In genomic region chr2:46508734-46509133, GRCh38 we compare ENCODE assay signal across 22 cellular contexts. TPM values are rescaled to one million over a fixed set of nuclear protein-coding genes. Genes with fewer than 3 reads are reported as not detected.
DNase-seq lines count a peak whose midpoint lies in the region; ATAC-seq and TF ChIP-seq lines count a peak whose summit lies in the region.
"Had no signal": no experiment of that assay in that cellular context is flagged by ENCODE, and none has a peak within 500 bp of the region (broad histone marks: within the 10 kb centered on the region; RNA-seq: fewer than 3 reads in every experiment).

No MANE protein-coding gene starts in this region.

- no peaks in the 10 kb centered on the region for H3K9me3 Mint-ChIP-seq in activated CD8-positive, alpha-beta memory T cell treated with anti-CD3 and anti-CD28 coated beads, Interleukin-2, amount 10 ng/mL, durations not matched to agents 7 days and 5 days (ENCODE audit: low read depth)
- H3K9me3 Mint-ChIP-seq: CD14-positive monocyte; CD4-positive, alpha-beta T cell; GM23338 had no signal

- no peaks in the 10 kb centered on the region for H3K36me3 Mint-ChIP-seq in activated CD8-positive, alpha-beta memory T cell treated with anti-CD3 and anti-CD28 coated beads, Interleukin-2, amount 10 ng/mL, durations not matched to agents 7 days and 5 days

- TF ChIP-seq CTCF in HEK293 (tag by site-specific recombination; IDR thresholded peaks at IDR 0.05) (no peak), osteoblast (IDR thresholded peaks at IDR 0.05; ENCODE audit: extremely low read depth, low read depth, low read length) (no peak)

- no peak overlapping the region for H3K4me2 ChIP-seq in osteoblast (ENCODE audit: insufficient read depth, low read length)
- H3K4me2 ChIP-seq: BLaER1, GM23338 had no signal

- ATAC-seq in activated CD8-positive, alpha-beta memory T cell treated with anti-CD3 and anti-CD28 coated beads, Interleukin-2, amount 10 ng/mL, durations not matched to agents 7 days and 5 days, result no peak
- ATAC-seq: GM12878, GM23338 had no signal

- H3K4me1 ChIP-seq in HEK293 (ENCODE audit: control insufficient read depth, insufficient read depth, low read length), result no peaks in the 10 kb centered on the region
- H3K4me1 ChIP-seq in osteoblast (ENCODE audit: insufficient read depth, low read length), result no peaks in the 10 kb centered on the region

- H3K27ac ChIP-seq in HEK293 (ENCODE audit: extremely low read depth, low read depth, low read length) (no peak overlapping the region), osteoblast (ENCODE audit: low read depth, low read length) (no peak overlapping the region)
- H3K27ac ChIP-seq: 22Rv1, BLaER1 had no signal

- no peak overlapping the region for H2AFZ ChIP-seq in osteoblast (ENCODE audit: low read length)
- H2AFZ ChIP-seq: GM23338 had no signal

- DNase-seq in activated CD8-positive, alpha-beta memory T cell treated with anti-CD3 and anti-CD28 coated beads, Interleukin-2, amount 10 ng/mL, durations not matched to agents 7 days and 5 days, result peak; percentile 18
- no peak for DNase-seq in activated CD8-positive, alpha-beta memory T cell treated with anti-CD3 and anti-CD28 coated beads, Interleukin-2, amount 50 U/mL, for 4 hours
- peak; percentile 12 for DNase-seq in ecto neural progenitor cell (ENCODE audit: low spot score)
- peak; percentile 30 for DNase-seq in osteoblast (ENCODE audit: insufficient read length, low spot score, missing footprints)
- no peak for DNase-seq in C1 segment of cervical spinal cord (lab: John Stamatoyannopoulos, UW)
- DNase-seq in NCI-H1092 (lab: John Stamatoyannopoulos, UW), result no peak
- DNase-seq in NCI-H446 (lab: John Stamatoyannopoulos, UW), result no peak
- DNase-seq: CD4-positive, alpha-beta T cell; CD8-positive, alpha-beta memory T cell; DMS 273 treated with DMSO at 0.1 percent for 48 hours; DMS79; EL; GDM1; H7; HCEC 1CT had no signal

- H3K9me3 ChIP-seq in HEK293 (ENCODE audit: control insufficient read depth, insufficient read depth, low read depth, low read length), result no peaks in the 10 kb centered on the region
- no peaks in the 10 kb centered on the region for H3K9me3 ChIP-seq in osteoblast (ENCODE audit: low read depth, low read length)

- POLR2A ChIA-PET in HEK293 (lab: Yijun Ruan, JAX), result no interaction called here

- no peaks in the 10 kb centered on the region for H3K79me2 ChIP-seq in osteoblast (ENCODE audit: insufficient read depth, low read length)

- no peak overlapping the region for H3K4me3 Mint-ChIP-seq in activated CD8-positive, alpha-beta memory T cell treated with anti-CD3 and anti-CD28 coated beads, Interleukin-2, amount 10 ng/mL, durations not matched to agents 7 days and 5 days
- H3K4me3 Mint-ChIP-seq: B cell; CD14-positive monocyte; CD4-positive, alpha-beta T cell; GM23338 had no signal

- H3K4me3 ChIP-seq in HEK293 (ENCODE audit: low read depth, low read length), result no peak overlapping the region
- no peak overlapping the region for H3K4me3 ChIP-seq in osteoblast (ENCODE audit: insufficient read depth, low read length)
- H3K4me3 ChIP-seq: BLaER1, GM12878, GM23338 had no signal

- no peaks in the 10 kb centered on the region for H3K27me3 ChIP-seq in osteoblast (ENCODE audit: insufficient read depth, low read length)
- H3K27me3 ChIP-seq: BLaER1 had no signal

- no peak overlapping the region for H3K27ac Mint-ChIP-seq in activated CD8-positive, alpha-beta memory T cell treated with anti-CD3 and anti-CD28 coated beads, Interleukin-2, amount 10 ng/mL, durations not matched to agents 7 days and 5 days
- H3K27ac Mint-ChIP-seq: B cell; CD14-positive monocyte; CD4-positive, alpha-beta T cell; GM23338 had no signal

- H3K36me3 ChIP-seq in HEK293 (ENCODE audit: control insufficient read depth in 2 of 2, insufficient read depth in 1 of 2, low read length in 2 of 2), result no peaks in the 10 kb centered on the region
- no peaks in the 10 kb centered on the region for H3K36me3 ChIP-seq in osteoblast (ENCODE audit: insufficient read depth, low read length)
- H3K36me3 ChIP-seq: BLaER1 had no signal

- H3K4me1 Mint-ChIP-seq in activated CD8-positive, alpha-beta memory T cell treated with anti-CD3 and anti-CD28 coated beads, Interleukin-2, amount 10 ng/mL, durations not matched to agents 7 days and 5 days, result peaks cover 12% of the 10 kb centered on the region
- H3K4me1 Mint-ChIP-seq: B cell had no signal

- no peaks in the 10 kb centered on the region for H4K20me1 ChIP-seq in osteoblast (ENCODE audit: insufficient read depth, low read length)
- H4K20me1 ChIP-seq: BLaER1 had no signal

- CTCF ChIA-PET in activated CD8-positive, alpha-beta memory T cell treated with anti-CD3 and anti-CD28 coated beads, Interleukin-2, amount 10 ng/mL, durations not matched to agents 7 days and 5 days (lab: Charles Lee), result no interaction called here
- CTCF ChIA-PET in HEK293 (lab: Yijun Ruan, JAX), result no interaction called here

- H3K27me3 Mint-ChIP-seq in activated CD8-positive, alpha-beta memory T cell treated with anti-CD3 and anti-CD28 coated beads, Interleukin-2, amount 10 ng/mL, durations not matched to agents 7 days and 5 days, result no peaks in the 10 kb centered on the region
- H3K27me3 Mint-ChIP-seq: B cell; CD4-positive, alpha-beta T cell had no signal

TF ChIP-seq in HEK293, 187 proteins besides CTCF, POLR2A, EP300 and RAD21:
- TF ChIP-seq KLF1 (tag by site-specific recombination; IDR thresholded peaks at IDR 0.05), result no peak
- TF ChIP-seq ZNF623 (tag by site-specific recombination; IDR thresholded peaks at IDR 0.05), result peak; percentile 77

RNA-seq across cellular contexts. Expression of gene TMEM247, which starts 29.4 kb away (rescaled TPM):
- total RNA-seq in activated CD8-positive, alpha-beta memory T cell treated with anti-CD3 and anti-CD28 coated beads, Interleukin-2, amount 10 ng/mL, durations not matched to agents 7 days and 5 days, result not detected
- total RNA-seq in osteoblast, result not detected in 2 replicates
- total RNA-seq: B cell; CD4-positive, alpha-beta T cell; CD8-positive, alpha-beta memory T cell; GM12878; GM23338; H7 had no signal

RNA-seq across cellular contexts. Expression of gene RHOQ, which starts 33.6 kb away (rescaled TPM):
- 10 to 100 TPM; 11.4 to 14.5 TPM for total RNA-seq in activated CD8-positive, alpha-beta memory T cell treated with anti-CD3 and anti-CD28 coated beads, Interleukin-2, amount 10 ng/mL, durations not matched to agents 7 days and 5 days
- 137 and 163 TPM in 2 replicates for total RNA-seq in osteoblast

RNA-seq across cellular contexts. Expression of gene ATP6V1E2, which starts 33.6 kb away (rescaled TPM):
- 1 to 10 TPM; 6.0 to 8.2 TPM for total RNA-seq in activated CD8-positive, alpha-beta memory T cell treated with anti-CD3 and anti-CD28 coated beads, Interleukin-2, amount 10 ng/mL, durations not matched to agents 7 days and 5 days
- total RNA-seq in osteoblast, result 5.9 and 6.5 TPM in 2 replicates

Comparison
In these comparisons a context has a peak if more than half of its experiments do, and no peak if none do; other contexts are left out.
1. DNase-seq: peak in activated CD8-positive, alpha-beta memory T cell treated with anti-CD3 and anti-CD28 coated beads, Interleukin-2, amount 10 ng/mL, durations not matched to agents 7 days and 5 days (single experiment), ecto neural progenitor cell (single experiment) and osteoblast (single experiment); none in activated CD8-positive, alpha-beta memory T cell treated with anti-CD3 and anti-CD28 coated beads, Interleukin-2, amount 50 U/mL, for 4 hours (single experiment), C1 segment of cervical spinal cord (0 of 14), NCI-H1092 (single experiment) and NCI-H446 (0 of 2).